ENCODE assay signal across 16 cellular contexts in genomic region chr3:60046212-60046611, GRCh38.
DNase-seq lines count a peak whose midpoint lies in the region; ATAC-seq, FAIRE-seq and TF ChIP-seq lines count a peak whose summit lies in the region.
"Had no signal": no experiment of that assay in that cellular context is flagged by ENCODE, and none has a peak within 500 bp of the region (broad histone marks: within the 10 kb centered on the region; RNA-seq: fewer than 3 reads in every experiment).

No MANE protein-coding gene starts in this region.

- H3K9me3 ChIP-seq in small intestine (ENCODE audit: control insufficient read depth, low read depth) = no peaks in the 10 kb centered on the region
- H3K9me3 ChIP-seq in colonic mucosa = no peaks in the 10 kb centered on the region
- H3K9me3 ChIP-seq: ascending aorta, upper lobe of left lung had no signal

- intact Hi-C loops in activated CD4-positive, alpha-beta memory T cell treated with anti-CD3 and anti-CD28 coated beads for 36 hours (cut with micrococcal nuclease) = loop anchor here (10.0 kb wide), 1 partner anchor 1209 kb away; the partner anchor contains the start of gene FHIT
- intact Hi-C loops in colonic mucosa (cut with DNase I) = no loop called here

- H3K27me3 ChIP-seq in small intestine (ENCODE audit: control insufficient read depth in 2 of 2, insufficient read depth in 2 of 2, low read length in 2 of 2) (no peaks in the 10 kb centered on the region), colonic mucosa (no peaks in the 10 kb centered on the region)
- H3K27me3 ChIP-seq: ascending aorta, upper lobe of left lung had no signal

- peaks cover 65% of the 10 kb centered on the region for H3K4me1 Mint-ChIP-seq in activated CD4-positive, alpha-beta T cell treated with anti-CD3 and anti-CD28 coated beads, Interleukin-2, amount 10 ng/mL, durations not matched to agents 7 days and 5 days
- peaks cover 63% of the 10 kb centered on the region for H3K4me1 Mint-ChIP-seq in activated CD4-positive, alpha-beta memory T cell treated with anti-CD3 and anti-CD28 coated beads for 36 hours (ENCODE audit: low read depth)
- H3K4me1 Mint-ChIP-seq: stimulated activated effector memory CD8-positive, alpha-beta T cell treated with anti-CD3 and anti-CD28 coated beads, Interleukin-12 subunit alpha, Interleukin-12 subunit beta, amount 100 ng/mL, for 72 hours had no signal

- 59 to 66% (median 63%) methylated on average over 6 of the region's 6 CpGs for WGBS in small intestine, 3 donors

- ATAC-seq in HG03432 (IDR thresholded peaks at IDR 0.05; ENCODE audit: unreplicated experiment) = no peak
- ATAC-seq: stimulated activated effector memory CD8-positive, alpha-beta T cell treated with anti-CD3 and anti-CD28 coated beads, Interleukin-12 subunit alpha, Interleukin-12 subunit beta, amount 100 ng/mL, for 72 hours had no signal

- no peak overlapping the region for H3K9ac ChIP-seq in colonic mucosa (ENCODE audit: low read depth in 2 of 2, low read length in 2 of 2)

- H3K4me3 ChIP-seq in small intestine (ENCODE audit: low read depth in 1 of 2, low read length in 2 of 2) = no peak overlapping the region
- no peak overlapping the region for H3K4me3 ChIP-seq in colonic mucosa
- H3K4me3 ChIP-seq: ascending aorta, coronary artery, upper lobe of left lung had no signal

- H3K36me3 ChIP-seq in small intestine (ENCODE audit: control insufficient read depth in 2 of 2, insufficient read depth in 2 of 2, low read length in 2 of 2) (no peaks in the 10 kb centered on the region), colonic mucosa (no peaks in the 10 kb centered on the region)
- H3K36me3 ChIP-seq: ascending aorta, upper lobe of left lung had no signal

- no peak overlapping the region for H3K4me3 Mint-ChIP-seq in activated CD4-positive, alpha-beta T cell treated with anti-CD3 and anti-CD28 coated beads, Interleukin-2, amount 10 ng/mL, durations not matched to agents 7 days and 5 days
- H3K4me3 Mint-ChIP-seq in activated CD4-positive, alpha-beta memory T cell treated with anti-CD3 and anti-CD28 coated beads for 36 hours = no peak overlapping the region
- H3K4me3 Mint-ChIP-seq: mesothelial cell of epicardium; stimulated activated effector memory CD8-positive, alpha-beta T cell treated with anti-CD3 and anti-CD28 coated beads, Interleukin-12 subunit alpha, Interleukin-12 subunit beta, amount 100 ng/mL, for 72 hours had no signal

- DNase-seq in activated CD4-positive, alpha-beta T cell treated with anti-CD3 and anti-CD28 coated beads, Interleukin-2, amount 10 ng/mL, durations not matched to agents 7 days and 5 days = no peak
- DNase-seq in activated CD4-positive, alpha-beta T cell treated with anti-CD3 and anti-CD28 coated beads, Interleukin-2, amount 50 U/mL, for 48 hours = no peak
- DNase-seq in NCI-H146 treated with DMSO at 0.1 percent for 48 hours (lab: John Stamatoyannopoulos, UW; ENCODE audit: unreplicated experiment) = peak; percentile 85
- no peak for DNase-seq in activated CD4-positive, alpha-beta memory T cell treated with anti-CD3 and anti-CD28 coated beads for 36 hours
- DNase-seq in small intestine = peak; percentile 8
- no peak for DNase-seq in Kasumi-1 (lab: John Stamatoyannopoulos, UW)
- no peak for DNase-seq in colonic mucosa
- DNase-seq: GOT3, islet precursor cell, T-helper 9 cell, upper lobe of left lung had no signal

- H3K27ac ChIP-seq in small intestine (ENCODE audit: low read depth in 1 of 2, low read length in 1 of 2) (no peak overlapping the region), colonic mucosa (no peak overlapping the region)
- H3K27ac ChIP-seq: ascending aorta, coronary artery, upper lobe of left lung had no signal

- CTCF ChIA-PET in activated CD4-positive, alpha-beta T cell treated with anti-CD3 and anti-CD28 coated beads, Interleukin-2, amount 10 ng/mL, durations not matched to agents 7 days and 5 days (lab: Charles Lee) = interaction anchor here (0.9 to 1.1 kb wide), 3 partner anchors 14 to 37 kb away, joined by 3 to 4 read pairs (median 3); no protein-coding TSS in a partner anchor
- CTCF ChIA-PET in activated CD4-positive, alpha-beta memory T cell treated with anti-CD3 and anti-CD28 coated beads for 36 hours (lab: Charles Lee) = no interaction called here

- FAIRE-seq in small intestine (lab: Jason Lieb, UNC) = no peak

- POLR2A ChIA-PET in activated CD4-positive, alpha-beta T cell treated with anti-CD3 and anti-CD28 coated beads, Interleukin-2, amount 10 ng/mL, durations not matched to agents 7 days and 5 days (lab: Charles Lee) = no interaction called here
- POLR2A ChIA-PET in activated CD4-positive, alpha-beta memory T cell treated with anti-CD3 and anti-CD28 coated beads for 36 hours (lab: Charles Lee) = no interaction called here

- peaks cover 44% of the 10 kb centered on the region for H3K9me3 Mint-ChIP-seq in activated CD4-positive, alpha-beta T cell treated with anti-CD3 and anti-CD28 coated beads, Interleukin-2, amount 10 ng/mL, durations not matched to agents 7 days and 5 days
- H3K9me3 Mint-ChIP-seq in activated CD4-positive, alpha-beta memory T cell treated with anti-CD3 and anti-CD28 coated beads for 36 hours = peaks cover 16% of the 10 kb centered on the region

- no peaks in the 10 kb centered on the region for H3K27me3 Mint-ChIP-seq in activated CD4-positive, alpha-beta T cell treated with anti-CD3 and anti-CD28 coated beads, Interleukin-2, amount 10 ng/mL, durations not matched to agents 7 days and 5 days
- no peaks in the 10 kb centered on the region for H3K27me3 Mint-ChIP-seq in activated CD4-positive, alpha-beta memory T cell treated with anti-CD3 and anti-CD28 coated beads for 36 hours

- H3K4me1 ChIP-seq in small intestine (ENCODE audit: control insufficient read depth in 2 of 2, insufficient read depth in 1 of 2, low read depth in 1 of 2, low read length in 1 of 2) (no peaks in the 10 kb centered on the region), colonic mucosa (no peaks in the 10 kb centered on the region)
- H3K4me1 ChIP-seq: ascending aorta, upper lobe of left lung had no signal

- TF ChIP-seq CTCF in colonic mucosa (IDR thresholded peaks at IDR 0.05) = no peak

- H3K36me3 Mint-ChIP-seq in activated CD4-positive, alpha-beta T cell treated with anti-CD3 and anti-CD28 coated beads, Interleukin-2, amount 10 ng/mL, durations not matched to agents 7 days and 5 days (ENCODE audit: low read depth) = peaks cover 76% of the 10 kb centered on the region
- H3K36me3 Mint-ChIP-seq in activated CD4-positive, alpha-beta memory T cell treated with anti-CD3 and anti-CD28 coated beads for 36 hours = peaks cover 21% of the 10 kb centered on the region
- H3K36me3 Mint-ChIP-seq: stimulated activated effector memory CD8-positive, alpha-beta T cell treated with anti-CD3 and anti-CD28 coated beads, Interleukin-12 subunit alpha, Interleukin-12 subunit beta, amount 100 ng/mL, for 72 hours had no signal

- H3K27ac Mint-ChIP-seq in activated CD4-positive, alpha-beta T cell treated with anti-CD3 and anti-CD28 coated beads, Interleukin-2, amount 10 ng/mL, durations not matched to agents 7 days and 5 days = peak overlapping the region; percentile 58
- peak overlapping the region; percentile 47 for H3K27ac Mint-ChIP-seq in activated CD4-positive, alpha-beta memory T cell treated with anti-CD3 and anti-CD28 coated beads for 36 hours
- H3K27ac Mint-ChIP-seq: mesothelial cell of epicardium; stimulated activated effector memory CD8-positive, alpha-beta T cell treated with anti-CD3 and anti-CD28 coated beads, Interleukin-12 subunit alpha, Interleukin-12 subunit beta, amount 100 ng/mL, for 72 hours had no signal

Comparison
In these comparisons a context has a peak if more than half of its experiments do, and no peak if none do; other contexts are left out.
1. DNase-seq: peak in NCI-H146 treated with DMSO at 0.1 percent for 48 hours (single experiment) and small intestine (single experiment); none in activated CD4-positive, alpha-beta T cell treated with anti-CD3 and anti-CD28 coated beads, Interleukin-2, amount 10 ng/mL, durations not matched to agents 7 days and 5 days (single experiment), activated CD4-positive, alpha-beta T cell treated with anti-CD3 and anti-CD28 coated beads, Interleukin-2, amount 50 U/mL, for 48 hours (0 of 2), activated CD4-positive, alpha-beta memory T cell treated with anti-CD3 and anti-CD28 coated beads for 36 hours (single experiment), Kasumi-1 (0 of 2) and colonic mucosa (single experiment).